ENCODE assay signal across 1 cellular context in genomic region chr4:81003549-81004240, GRCh38.
TF ChIP-seq lines count a peak whose summit lies in the region.

No MANE protein-coding gene starts in this region.

TF ChIP-seq in GM12878, 131 proteins besides CTCF, POLR2A, EP300 and RAD21 (continued from another document):
- TF ChIP-seq ZNF592 (IDR thresholded peaks at IDR 0.05) (no peak), NFXL1 (IDR thresholded peaks at IDR 0.05; ENCODE audit: borderline replicate concordance) (no peak), GATAD2B (conservative IDR thresholded peaks at IDR 0.05; ENCODE audit: low read depth) (peak; percentile 69), MLLT1 (IDR thresholded peaks at IDR 0.05) (peak; percentile 73; the same call in 1 of the 2 replicates), PML (IDR thresholded peaks at IDR 0.05; ENCODE audit: low read length) (no peak), CBX3 (IDR thresholded peaks at IDR 0.05; ENCODE audit: borderline replicate concordance, low read depth) (no peak), RUNX3 (IDR thresholded peaks at IDR 0.05; ENCODE audit: low read length) (no peak), EZH2 (IDR thresholded peaks at IDR 0.05; ENCODE audit: borderline replicate concordance, control insufficient read depth, low read depth, low read length) (no peak), BHLHE40 (IDR thresholded peaks at IDR 0.05; ENCODE audit: borderline replicate concordance in 1 of 2, low read depth in 2 of 2, low read length in 1 of 2) (peak; percentile 70 to 79; a peak in 3 of 4 replicates), HDGF (IDR thresholded peaks at IDR 0.05) (0 out of 2 replicates have a peak, but pooled peaks have one; percentile 31), MEF2B (IDR thresholded peaks at IDR 0.05; ENCODE audit: partially characterized antibody, poor library complexity, severe bottlenecking) (peak; percentile 97), ZSCAN29 (IDR thresholded peaks at IDR 0.05) (no peak; the same call in 1 of the 2 replicates)
